ENCODE assay signal across 8 cellular contexts in the genomic region with DNA sequence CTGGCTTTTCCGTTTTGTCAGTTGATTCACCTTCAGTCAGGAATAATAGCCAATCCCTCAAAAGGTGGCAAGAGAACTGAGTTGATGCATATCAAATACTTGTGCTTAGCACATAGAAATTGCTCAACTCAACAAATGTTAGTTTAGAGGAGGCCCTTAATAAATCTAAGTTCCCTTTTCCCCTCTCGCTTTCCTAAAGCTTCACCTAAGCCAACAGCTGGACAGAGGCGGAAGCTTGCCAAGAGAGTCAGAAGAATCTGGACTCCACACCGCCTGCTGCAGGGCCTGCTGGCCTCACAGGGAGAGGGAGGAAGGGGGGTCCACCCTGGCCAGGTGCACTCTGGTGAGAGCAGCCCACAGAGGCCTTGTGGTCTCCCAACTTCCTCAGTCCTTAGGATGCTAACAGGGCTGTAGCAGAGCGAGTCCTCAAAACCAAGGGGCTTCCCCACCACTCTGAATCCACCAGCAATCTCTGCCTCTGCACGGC.
A peak's percentile ranks its signal among the peaks of the same experiment; 100 is the strongest.
DNase-seq lines count a peak whose midpoint lies in the region; ATAC-seq and TF ChIP-seq lines count a peak whose summit lies in the region.

No MANE protein-coding gene starts in this region.

- H3K27ac ChIP-seq in ovary, result no peak overlapping the region

- H3K4me3 ChIP-seq in ovary, result no peak overlapping the region

- intact Hi-C loops in Calu3 (cut with micrococcal nuclease; ENCODE audit: unreplicated experiment) (loop anchor here (5.0 to 10.0 kb wide), 3 partner anchors 285 to 432 kb away; a partner anchor contains a TSS), ovary (cut with DNase I) (no loop called here)

- H3K27me3 Mint-ChIP-seq in Calu3 (ENCODE audit: unreplicated experiment), result peaks cover 15% of the 10 kb centered on the region
- H3K27me3 Mint-ChIP-seq in central memory CD8-positive, alpha-beta T cell, result no peaks in the 10 kb centered on the region

- BruUV-seq in Calu3 (replicated peaks; lab: Mats Ljungman, UMichigan), result no TSS peak

- peaks cover 13% of the 10 kb centered on the region for H3K36me3 Mint-ChIP-seq in Calu3 (ENCODE audit: insufficient read depth, unreplicated experiment)
- H3K36me3 Mint-ChIP-seq in central memory CD8-positive, alpha-beta T cell (ENCODE audit: insufficient read depth), result peaks cover 20% of the 10 kb centered on the region

- TF ChIP-seq POLR2A in ovary (IDR thresholded peaks at IDR 0.05), result no peak

- WGBS in ovary, 3 donors, result 45 to 66% (median 54%) methylated on average over 6 of the region's 6 CpGs

- peaks cover 50% of the 10 kb centered on the region for H3K4me1 Mint-ChIP-seq in Calu3 (ENCODE audit: low read depth, unreplicated experiment)
- peaks cover 55% of the 10 kb centered on the region for H3K4me1 Mint-ChIP-seq in central memory CD8-positive, alpha-beta T cell

- ATAC-seq in GM21576 (IDR thresholded peaks at IDR 0.05; ENCODE audit: unreplicated experiment) (peak; percentile 51), GM18519 (IDR thresholded peaks at IDR 0.05; ENCODE audit: low FRiP score, unreplicated experiment) (no peak)
- peak; percentile 20 for ATAC-seq in central memory CD8-positive, alpha-beta T cell (replicated peaks; ENCODE audit: extremely low read depth, poor library complexity, severe bottlenecking)

- H3K4me3 Mint-ChIP-seq in Calu3 (ENCODE audit: low read depth, unreplicated experiment), result no peak overlapping the region
- peak overlapping the region; percentile 74 for H3K4me3 Mint-ChIP-seq in central memory CD8-positive, alpha-beta T cell

- no peaks in the 10 kb centered on the region for H3K9me3 Mint-ChIP-seq in Calu3 (ENCODE audit: low read depth, unreplicated experiment)
- no peaks in the 10 kb centered on the region for H3K9me3 Mint-ChIP-seq in central memory CD8-positive, alpha-beta T cell

- no peak for TF ChIP-seq CTCF in Calu3 (IDR thresholded peaks at IDR 0.05; ENCODE audit: unreplicated experiment)
- TF ChIP-seq CTCF in ovary (IDR thresholded peaks at IDR 0.05), result no peak

- no peaks in the 10 kb centered on the region for H3K36me3 ChIP-seq in ovary

- DNase-seq in Calu3 (no peak), NAMALWA (ENCODE audit: low spot score) (peak; percentile 3), ovary (peak; percentile 40 to 73 (median 55)), medulla oblongata (ENCODE audit: extremely low spot score) (no peak), amygdala (lab: John Stamatoyannopoulos, UW) (no peak)
- DNase-seq in central memory CD8-positive, alpha-beta T cell (ENCODE audit: low spot score in 2 of 2), result no peak

- H3K9me3 ChIP-seq in ovary, result no peaks in the 10 kb centered on the region

- H3K4me1 ChIP-seq in ovary (ENCODE audit: insufficient read depth), result peaks cover 29% of the 10 kb centered on the region

- no peak for TF ChIP-seq EP300 in ovary (IDR thresholded peaks at IDR 0.05)

- peak overlapping the region; percentile 90 for H3K27ac Mint-ChIP-seq in Calu3 (ENCODE audit: unreplicated experiment)
- peak overlapping the region; percentile 96 for H3K27ac Mint-ChIP-seq in central memory CD8-positive, alpha-beta T cell (ENCODE audit: low read depth)

- CTCF ChIA-PET in Calu3 (lab: Charles Lee), result no interaction called here

- H3K27me3 ChIP-seq in ovary, result no peaks in the 10 kb centered on the region

Comparison
In these comparisons a context has a peak if more than half of its experiments do, and no peak if none do; other contexts are left out.
1. DNase-seq: peak in NAMALWA (single experiment) and ovary (5 of 5); none in Calu3 (single experiment), central memory CD8-positive, alpha-beta T cell (0 of 2), medulla oblongata (single experiment) and amygdala (0 of 56).